ENCODE assay signal across 20 cellular contexts in genomic region chr19:28960986-28961705, GRCh38.
DNase-seq lines count a peak whose midpoint lies in the region; ATAC-seq and TF ChIP-seq lines count a peak whose summit lies in the region.
"Had no signal": no experiment of that assay in that cellular context is flagged by ENCODE, and none has a peak within 500 bp of the region (broad histone marks: within the 10 kb centered on the region; RNA-seq: fewer than 3 reads in every experiment).

No MANE protein-coding gene starts in this region.

- no peak overlapping the region for H2AFZ ChIP-seq in MM.1S (ENCODE audit: low read length)

- H3K4me1 Mint-ChIP-seq in activated CD4-positive, alpha-beta memory T cell treated with anti-CD3 and anti-CD28 coated beads, Interleukin-2, amount 10 ng/mL, durations not matched to agents 7 days and 5 days: no peaks in the 10 kb centered on the region
- H3K4me1 Mint-ChIP-seq: activated CD4-positive, alpha-beta T cell treated with anti-CD3 and anti-CD28 coated beads, Interleukin-2, amount 10 ng/mL, durations not matched to agents 24 days and 14 days; activated naive CD8-positive, alpha-beta T cell treated with anti-CD3 and anti-CD28 coated beads for 36 hours; central memory CD8-positive, alpha-beta T cell; IgD-negative memory B cell had no signal

- no peak overlapping the region for H3K4me2 ChIP-seq in MM.1S (ENCODE audit: low read depth, low read length)

- TF ChIP-seq CTCF in cardiac fibroblast (IDR thresholded peaks at IDR 0.05; ENCODE audit: low read depth, low read length) (no peak), MM.1S (IDR thresholded peaks at IDR 0.05; ENCODE audit: low read length) (no peak)

- no peaks in the 10 kb centered on the region for H3K36me3 ChIP-seq in MM.1S (replicated peaks; ENCODE audit: insufficient read depth, low read length)
- H3K36me3 ChIP-seq: right lobe of liver had no signal

- no peaks in the 10 kb centered on the region for H3K27me3 Mint-ChIP-seq in activated CD4-positive, alpha-beta memory T cell treated with anti-CD3 and anti-CD28 coated beads, Interleukin-2, amount 10 ng/mL, durations not matched to agents 7 days and 5 days
- H3K27me3 Mint-ChIP-seq: activated CD4-positive, alpha-beta T cell treated with anti-CD3 and anti-CD28 coated beads, Interleukin-2, amount 10 ng/mL, durations not matched to agents 24 days and 14 days; IgD-negative memory B cell had no signal

- H3K27me3 ChIP-seq in MM.1S (replicated peaks; ENCODE audit: insufficient read depth, low read length): peaks cover 25% of the 10 kb centered on the region
- H3K27me3 ChIP-seq: right lobe of liver had no signal

- H3K27ac Mint-ChIP-seq in activated CD4-positive, alpha-beta memory T cell treated with anti-CD3 and anti-CD28 coated beads, Interleukin-2, amount 10 ng/mL, durations not matched to agents 7 days and 5 days: no peak overlapping the region
- H3K27ac Mint-ChIP-seq: activated CD4-positive, alpha-beta T cell treated with anti-CD3 and anti-CD28 coated beads, Interleukin-2, amount 10 ng/mL, durations not matched to agents 24 days and 14 days; activated naive CD8-positive, alpha-beta T cell treated with anti-CD3 and anti-CD28 coated beads for 36 hours; IgD-negative memory B cell had no signal

- H3K9me2 ChIP-seq in MM.1S (replicated peaks; ENCODE audit: insufficient read depth, low read length): no peaks in the 10 kb centered on the region

- no peaks in the 10 kb centered on the region for H3F3A ChIP-seq in MM.1S (ENCODE audit: insufficient read depth, low read length)

- CTCF ChIA-PET in activated CD4-positive, alpha-beta memory T cell treated with anti-CD3 and anti-CD28 coated beads, Interleukin-2, amount 10 ng/mL, durations not matched to agents 7 days and 5 days (lab: Charles Lee): no interaction called here

- H4K20me1 ChIP-seq in MM.1S (ENCODE audit: insufficient read depth, low read length): no peaks in the 10 kb centered on the region

- no peak overlapping the region for H3K4me3 Mint-ChIP-seq in activated CD4-positive, alpha-beta memory T cell treated with anti-CD3 and anti-CD28 coated beads, Interleukin-2, amount 10 ng/mL, durations not matched to agents 7 days and 5 days
- H3K4me3 Mint-ChIP-seq: activated CD4-positive, alpha-beta T cell treated with anti-CD3 and anti-CD28 coated beads, Interleukin-2, amount 10 ng/mL, durations not matched to agents 24 days and 14 days; activated naive CD8-positive, alpha-beta T cell treated with anti-CD3 and anti-CD28 coated beads for 36 hours; central memory CD8-positive, alpha-beta T cell; IgD-negative memory B cell had no signal

- no peaks in the 10 kb centered on the region for H3K79me2 ChIP-seq in MM.1S (ENCODE audit: low read length)

- no peak overlapping the region for H3K9ac ChIP-seq in MM.1S (ENCODE audit: low read length)

- no peaks in the 10 kb centered on the region for H3K4me1 ChIP-seq in MM.1S (ENCODE audit: low read length)
- H3K4me1 ChIP-seq: right lobe of liver had no signal

- H3K36me3 Mint-ChIP-seq in activated CD4-positive, alpha-beta memory T cell treated with anti-CD3 and anti-CD28 coated beads, Interleukin-2, amount 10 ng/mL, durations not matched to agents 7 days and 5 days (ENCODE audit: low read depth): no peaks in the 10 kb centered on the region
- H3K36me3 Mint-ChIP-seq: activated naive CD8-positive, alpha-beta T cell treated with anti-CD3 and anti-CD28 coated beads for 36 hours; IgD-negative memory B cell had no signal

- H3K9me3 Mint-ChIP-seq in activated CD4-positive, alpha-beta memory T cell treated with anti-CD3 and anti-CD28 coated beads, Interleukin-2, amount 10 ng/mL, durations not matched to agents 7 days and 5 days: no peaks in the 10 kb centered on the region
- H3K9me3 Mint-ChIP-seq: activated CD4-positive, alpha-beta T cell treated with anti-CD3 and anti-CD28 coated beads, Interleukin-2, amount 10 ng/mL, durations not matched to agents 24 days and 14 days; central memory CD8-positive, alpha-beta T cell had no signal

- ATAC-seq in HG03025 (IDR thresholded peaks at IDR 0.05; ENCODE audit: low FRiP score, unreplicated experiment): no peak
- ATAC-seq: PC-3, right lobe of liver had no signal

- DNase-seq in AG08395 (ENCODE audit: low spot score) (peak; percentile 64), HS-27A (ENCODE audit: low read depth) (peak; percentile 77), cardiac fibroblast (ENCODE audit: low read depth in 2 of 2) (peak; percentile 44 to 92), kidney glomerular epithelial cell (lab: John Stamatoyannopoulos, UW) (peak; percentile 88), UCSD-AML1 (lab: John Stamatoyannopoulos, UW; ENCODE audit: unreplicated experiment) (no peak), MM.1S (no peak)
- no peak for DNase-seq in activated CD4-positive, alpha-beta memory T cell treated with anti-CD3 and anti-CD28 coated beads, Interleukin-2, amount 10 ng/mL, durations not matched to agents 7 days and 5 days
- DNase-seq: activated CD4-positive, alpha-beta T cell treated with anti-CD3 and anti-CD28 coated beads, Interleukin-2, amount 10 ng/mL, durations not matched to agents 24 days and 14 days; activated naive CD8-positive, alpha-beta T cell treated with anti-CD3 and anti-CD28 coated beads for 36 hours; activated T-cell treated with anti-CD3 and anti-CD28 coated beads for 4 hours; H7; mesendoderm; NCI-H1092; PC-3; right lobe of liver; stimulated activated CD4-positive, alpha-beta T cell treated with anti-CD3 and anti-CD28 coated beads, Interleukin-2, amount 100 ng/mL, for 48 hours; substantia nigra had no signal

- H3K4me3 ChIP-seq in cardiac fibroblast (replicated peaks in 1 of 2; ENCODE audit: low read depth in 2 of 2, low read length in 2 of 2) (no peak overlapping the region), MM.1S (ENCODE audit: low read length) (no peak overlapping the region)
- H3K4me3 ChIP-seq: right lobe of liver had no signal

- POLR2A ChIA-PET in activated CD4-positive, alpha-beta memory T cell treated with anti-CD3 and anti-CD28 coated beads, Interleukin-2, amount 10 ng/mL, durations not matched to agents 7 days and 5 days (lab: Charles Lee): no interaction called here

- H3K27ac ChIP-seq in MM.1S (ENCODE audit: low read length): no peak overlapping the region
- H3K27ac ChIP-seq: right lobe of liver had no signal

- no peaks in the 10 kb centered on the region for H3K9me3 ChIP-seq in MM.1S (replicated peaks; ENCODE audit: insufficient read depth, low read length)
- H3K9me3 ChIP-seq: right lobe of liver had no signal

Comparison
In these comparisons a context has a peak if more than half of its experiments do, and no peak if none do; other contexts are left out.
1. DNase-seq: peak in AG08395 (single experiment), HS-27A (single experiment), cardiac fibroblast (2 of 2) and kidney glomerular epithelial cell (single experiment); none in activated CD4-positive, alpha-beta memory T cell treated with anti-CD3 and anti-CD28 coated beads, Interleukin-2, amount 10 ng/mL, durations not matched to agents 7 days and 5 days (single experiment), UCSD-AML1 (single experiment) and MM.1S (single experiment).